11 cellular contexts compared by ENCODE assay signal in the genomic region with DNA sequence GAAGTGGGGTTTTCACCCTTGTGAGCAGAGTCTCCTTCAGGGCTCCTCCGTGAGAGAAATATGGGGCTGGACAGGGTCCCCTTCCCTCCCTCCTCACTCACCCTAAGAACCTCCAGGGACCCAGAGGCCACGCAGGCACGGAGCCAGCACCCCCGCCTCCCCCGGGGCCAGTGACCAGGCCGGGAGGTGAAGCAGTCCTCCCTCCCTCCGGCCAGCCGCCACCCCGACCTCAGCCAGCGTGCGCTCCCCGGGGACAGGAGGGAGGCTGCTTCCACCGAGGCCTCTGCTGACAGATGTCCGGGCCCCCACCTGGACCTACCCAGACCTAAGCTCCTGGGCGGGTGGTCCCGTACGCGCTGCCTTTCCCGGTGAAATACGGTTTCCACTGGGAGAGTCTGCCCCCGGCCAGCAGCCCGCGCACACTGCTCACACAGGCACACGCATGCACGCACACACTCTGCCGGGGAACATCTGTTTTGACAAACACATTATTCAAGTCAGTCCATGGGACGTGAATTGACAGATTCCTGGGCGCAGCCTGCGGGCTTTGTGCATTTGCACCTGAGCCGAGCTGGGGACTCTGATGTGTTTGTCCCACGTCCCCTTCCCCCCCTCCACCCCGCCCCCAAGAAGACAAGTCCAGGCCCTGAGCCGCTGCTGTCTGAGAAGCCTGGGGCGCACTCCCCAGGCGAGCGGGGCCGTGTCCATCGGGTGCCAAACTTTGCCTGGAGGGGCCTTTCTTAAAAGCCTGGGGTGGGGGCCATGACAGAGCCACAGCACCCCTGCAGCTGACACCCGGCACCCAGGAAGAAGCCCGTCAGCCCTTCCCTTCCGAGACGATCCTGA. TPM values are rescaled to one million over a fixed set of nuclear protein-coding genes. Genes with fewer than 3 reads are reported as not detected.
DNase-seq lines count a peak whose midpoint lies in the region; ATAC-seq and TF ChIP-seq lines count a peak whose summit lies in the region.
"Had no signal": no experiment of that assay in that cellular context is flagged by ENCODE, and none has a peak within 500 bp of the region (broad histone marks: within the 10 kb centered on the region; RNA-seq: fewer than 3 reads in every experiment).

No MANE protein-coding gene starts in this region.

- no peaks in the 10 kb centered on the region for H3K79me2 ChIP-seq in hepatocyte

- 2% methylated on average over 38 of the region's 42 CpGs for WGBS in hepatocyte (ENCODE audit: low lambda C conversion rate, missing lambda C conversion rate)

- H3K4me2 ChIP-seq in hepatocyte, result peak overlapping the region; percentile 94

- H3K4me1 ChIP-seq in NT2/D1 (ENCODE audit: insufficient read depth, insufficient read length), result peaks cover 9% of the 10 kb centered on the region
- peaks cover 19% of the 10 kb centered on the region for H3K4me1 ChIP-seq in hepatocyte (ENCODE audit: insufficient read depth)

- H3K9me3 ChIP-seq in NT2/D1 (ENCODE audit: insufficient read depth, low read length), result no peaks in the 10 kb centered on the region
- H3K9me3 ChIP-seq in hepatocyte (ENCODE audit: low read depth), result no peaks in the 10 kb centered on the region

- no peaks in the 10 kb centered on the region for H3K9me2 ChIP-seq in hepatocyte (replicated peaks; ENCODE audit: insufficient read depth)

- peak; percentile 33 for ATAC-seq in GM18511 (IDR thresholded peaks at IDR 0.05; ENCODE audit: unreplicated experiment)
- ATAC-seq in sciatic nerve, result peak; percentile 13
- ATAC-seq: natural killer cell had no signal

- H3K36me3 ChIP-seq in NT2/D1 (ENCODE audit: insufficient read depth, insufficient read length, low read length) (no peaks in the 10 kb centered on the region), hepatocyte (replicated peaks; ENCODE audit: insufficient read depth, low read depth) (no peaks in the 10 kb centered on the region), brain microvascular endothelial cell (replicated peaks) (no peaks in the 10 kb centered on the region)

- peak overlapping the region; percentile 61 for H2AFZ ChIP-seq in hepatocyte

- in situ Hi-C loops in brain microvascular endothelial cell (cut with HindIII; ENCODE audit: low pct_ligation_motif_present, low sequenced_read_pairs), result no loop called here

- TF ChIP-seq CTCF in hepatocyte (IDR thresholded peaks at IDR 0.05; ENCODE audit: poor library complexity), result no peak
- no peak for TF ChIP-seq CTCF in brain microvascular endothelial cell (IDR thresholded peaks at IDR 0.05; ENCODE audit: low read depth, low read length, missing control alignments)

- DNase-seq in NT2/D1 (ENCODE audit: low read depth, low spot score), result no peak
- DNase-seq in hepatocyte (ENCODE audit: low spot score), result peak; percentile 37
- DNase-seq in sciatic nerve (ENCODE audit: low spot score), result no peak
- no peak for DNase-seq in T-helper 9 cell
- DNase-seq in NCI-H1048 (lab: John Stamatoyannopoulos, UW), result no peak
- DNase-seq in NCI-H187 treated with DMSO at 0.1 percent for 48 hours (lab: John Stamatoyannopoulos, UW), result no peak
- no peak for DNase-seq in brain microvascular endothelial cell
- DNase-seq: activated T-cell treated with anti-CD3 and anti-CD28 coated beads for 4 hours, natural killer cell had no signal

- intact Hi-C loops in sciatic nerve (cut with DNase I), result no loop called here

- H3K27ac ChIP-seq in hepatocyte (no peak overlapping the region), brain microvascular endothelial cell (no peak overlapping the region)

- peak overlapping the region; percentile 79 for H3K9ac ChIP-seq in NT2/D1 (ENCODE audit: insufficient read length, low read depth)

- H3K4me3 ChIP-seq in NT2/D1 (ENCODE audit: insufficient read length, low read depth), result peak overlapping the region; percentile 72
- H3K4me3 ChIP-seq in hepatocyte, result peak overlapping the region; percentile 55
- no peak overlapping the region for H3K4me3 ChIP-seq in brain microvascular endothelial cell (ENCODE audit: low read depth, low read length)

- H3K27me3 ChIP-seq in NT2/D1 (ENCODE audit: insufficient read depth, insufficient read length) (peaks cover 45% of the 10 kb centered on the region), hepatocyte (peaks cover 39% of the 10 kb centered on the region), brain microvascular endothelial cell (replicated peaks) (peaks cover 31% of the 10 kb centered on the region)

- no peaks in the 10 kb centered on the region for H4K20me1 ChIP-seq in hepatocyte (ENCODE audit: insufficient read depth, poor library complexity, severe bottlenecking)

RNA-seq across cellular contexts. Expression of a gene that starts 0.7 kb away (rescaled TPM):
- total RNA-seq in hepatocyte (1.5 and 4.4 TPM in 2 replicates), sciatic nerve (1.6 TPM)
- polyA plus RNA-seq in hepatocyte, result 2.2 and 2.5 TPM in 2 replicates
- total RNA-seq: IMR-90, natural killer cell had no signal
- polyA plus RNA-seq: IMR-90 had no signal
